Comparison of ENCODE assay signal across 21 cellular contexts in the genomic region with DNA sequence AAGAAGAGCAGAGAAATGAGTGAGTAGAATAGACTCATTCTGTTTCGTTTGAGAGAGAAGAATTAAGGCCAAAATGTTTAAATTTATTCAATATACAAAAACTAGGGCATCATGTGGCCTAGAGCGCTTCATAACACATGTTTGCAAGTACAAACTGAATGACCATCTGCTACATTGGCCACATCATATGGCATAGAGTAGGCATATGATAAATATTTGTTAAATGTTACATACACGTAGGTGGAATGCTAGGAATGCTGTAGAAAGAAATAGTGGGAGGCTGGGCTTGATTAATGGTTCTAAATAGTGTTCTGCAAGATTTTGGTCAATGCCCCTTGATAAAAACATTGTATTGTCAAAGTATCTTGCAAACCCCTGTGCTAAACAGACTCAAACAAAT. TPM values are rescaled to one million over a fixed set of nuclear protein-coding genes. Genes with fewer than 3 reads are reported as not detected.
"Had no signal": no experiment of that assay in that cellular context is flagged by ENCODE, and none has a peak within 500 bp of the region (broad histone marks: within the 10 kb centered on the region; RNA-seq: fewer than 3 reads in every experiment).

No MANE protein-coding gene starts in this region.

- DNase-seq: activated CD4-positive, alpha-beta T cell treated with anti-CD3 and anti-CD28 coated beads for 1 hour; activated CD4-positive, alpha-beta T cell treated with anti-CD3 and anti-CD28 coated beads, Interleukin-2, amount 50 U/mL, for 48 hours; activated effector memory CD4-positive, alpha-beta T cell treated with Interleukin-2 at 50 U/mL for 16 hours; activated T-cell treated with anti-CD3 and anti-CD28 coated beads, Interleukin-2, amount 50 U/mL, for 1 hour; amniotic stem cell; body of pancreas; dermis blood vessel endothelial cell; hippocampal formation; kidney; left ventricle myocardium inferior; natural killer cell; stimulated activated CD4-positive, alpha-beta T cell treated with anti-CD3 and anti-CD28 coated beads, Interleukin-12 subunit alpha, Interleukin-12 subunit beta, amount 100 ng/mL, for 4 hours; T-cell; T-helper 9 cell had no signal

- H3K36me3 Mint-ChIP-seq: natural killer cell; stimulated activated effector memory CD8-positive, alpha-beta T cell treated with anti-CD3 and anti-CD28 coated beads, Interleukin-12 subunit alpha, Interleukin-12 subunit beta, amount 100 ng/mL, for 72 hours; T-cell had no signal

- H3K9me3 Mint-ChIP-seq: central memory CD8-positive, alpha-beta T cell; memory B cell; natural killer cell; stimulated activated effector memory CD8-positive, alpha-beta T cell treated with anti-CD3 and anti-CD28 coated beads, Interleukin-12 subunit alpha, Interleukin-12 subunit beta, amount 100 ng/mL, for 72 hours; T-cell had no signal

- H3K4me1 Mint-ChIP-seq: central memory CD8-positive, alpha-beta T cell; natural killer cell had no signal

- H3K9me3 ChIP-seq: body of pancreas, left ventricle myocardium inferior, neutrophil had no signal

- H3K4me3 Mint-ChIP-seq: activated naive CD4-positive, alpha-beta T cell treated with anti-CD3 and anti-CD28 coated beads, Interleukin-2, amount 50 U/mL, for 24 hours; central memory CD8-positive, alpha-beta T cell; memory B cell; natural killer cell; stimulated activated effector memory CD8-positive, alpha-beta T cell treated with anti-CD3 and anti-CD28 coated beads, Interleukin-12 subunit alpha, Interleukin-12 subunit beta, amount 100 ng/mL, for 72 hours; T-cell had no signal

- H3K27ac Mint-ChIP-seq: activated naive CD4-positive, alpha-beta T cell treated with anti-CD3 and anti-CD28 coated beads, Interleukin-2, amount 50 U/mL, for 24 hours; memory B cell; natural killer cell; stimulated activated effector memory CD8-positive, alpha-beta T cell treated with anti-CD3 and anti-CD28 coated beads, Interleukin-12 subunit alpha, Interleukin-12 subunit beta, amount 100 ng/mL, for 72 hours; T-cell had no signal

- H3K27ac ChIP-seq: body of pancreas, left ventricle myocardium inferior, neutrophil, parathyroid adenoma had no signal

- H3K27me3 ChIP-seq: body of pancreas, neutrophil had no signal

- H3K27me3 Mint-ChIP-seq: activated naive CD4-positive, alpha-beta T cell treated with anti-CD3 and anti-CD28 coated beads, Interleukin-2, amount 50 U/mL, for 24 hours; central memory CD8-positive, alpha-beta T cell; T-cell had no signal

- ATAC-seq: body of pancreas; natural killer cell; stimulated activated effector memory CD8-positive, alpha-beta T cell treated with anti-CD3 and anti-CD28 coated beads, Interleukin-12 subunit alpha, Interleukin-12 subunit beta, amount 100 ng/mL, for 72 hours; T-cell had no signal

- H3K4me3 ChIP-seq: body of pancreas, left ventricle myocardium inferior had no signal

RNA-seq across cellular contexts. Expression of gene ART4, which starts 31.6 kb away (rescaled TPM):
- total RNA-seq: natural killer cell, renal cortical epithelial cell, T-cell had no signal
